In the genomic region with DNA sequence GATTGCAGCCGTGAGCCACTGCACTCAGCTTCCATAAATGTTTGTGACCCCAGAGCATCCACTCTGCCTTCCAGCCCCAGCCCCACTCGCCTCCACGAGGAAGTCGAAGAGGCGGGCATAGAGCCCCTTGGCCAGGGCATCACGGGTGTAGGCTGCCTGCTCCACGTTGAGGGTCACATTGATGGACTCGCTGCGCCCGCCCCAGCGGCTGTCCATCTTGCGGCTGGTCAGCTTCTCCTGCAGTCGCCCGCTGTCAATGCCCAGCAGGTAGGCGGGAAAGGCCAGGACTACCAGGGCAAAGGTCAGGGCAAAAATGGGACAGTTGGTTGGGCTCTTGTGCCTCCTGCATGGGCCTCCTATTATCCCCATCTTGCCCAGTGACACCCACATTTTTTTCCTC, we compare ENCODE assay signal across 35 cellular contexts. TPM values are rescaled to one million over a fixed set of nuclear protein-coding genes. Genes with fewer than 3 reads are reported as not detected.
"Had no signal": no experiment of that assay in that cellular context is flagged by ENCODE, and none has a peak within 500 bp of the region (broad histone marks: within the 10 kb centered on the region; RNA-seq: fewer than 3 reads in every experiment).

No MANE protein-coding gene starts in this region.

- H3K27me3 ChIP-seq: brain microvascular endothelial cell, dorsolateral prefrontal cortex had no signal

- H3K4me1 Mint-ChIP-seq: activated B cell treated with CpG ODN at 0.5 μM for 24 hours; activated T-helper 17 cell treated with anti-CD3 and anti-CD28 coated beads, Interleukin-2, amount 50 U/mL, for 72 hours had no signal

- H3K4me3 ChIP-seq: coronary artery, dorsolateral prefrontal cortex had no signal

- H3K27ac ChIP-seq: brain microvascular endothelial cell, coronary artery, dorsolateral prefrontal cortex, WERI-Rb-1 had no signal

- ATAC-seq: activated CD4-positive, CD25-positive, alpha-beta regulatory T cell treated with anti-CD3 and anti-CD28 coated beads, Interleukin-2, amount 50 U/mL, for 24 hours; activated CD8-positive, alpha-beta memory T cell treated with anti-CD3 and anti-CD28 coated beads, Interleukin-2, amount 10 ng/mL, durations not matched to agents 7 days and 5 days; activated CD8-positive, alpha-beta T cell treated with anti-CD3 and anti-CD28 coated beads, Interleukin-2, amount 10 ng/mL, durations not matched to agents 7 days and 5 days; activated T-helper 17 cell treated with anti-CD3 and anti-CD28 coated beads, Interleukin-2, amount 50 U/mL, for 72 hours; esophagus mucosa; T-cell had no signal

- DNase-seq: activated B cell treated with CpG ODN at 0.5 μM for 24 hours; activated CD4-positive, alpha-beta T cell treated with anti-CD3 and anti-CD28 coated beads, Interleukin-2, amount 10 ng/mL, durations not matched to agents 24 days and 14 days; activated CD4-positive, alpha-beta T cell treated with anti-CD3 and anti-CD28 coated beads, Interleukin-2, amount 50 U/mL, for 4 hours; activated CD8-positive, alpha-beta memory T cell treated with anti-CD3 and anti-CD28 coated beads, Interleukin-2, amount 10 ng/mL, durations not matched to agents 7 days and 5 days; activated CD8-positive, alpha-beta memory T cell treated with anti-CD3 and anti-CD28 coated beads, Interleukin-2, amount 50 U/mL, for 4 hours; activated CD8-positive, alpha-beta T cell treated with anti-CD3 and anti-CD28 coated beads, Interleukin-2, amount 10 ng/mL, durations not matched to agents 7 days and 5 days; activated effector memory CD4-positive, alpha-beta T cell treated with Interleukin-2 at 50 U/mL for 16 hours; activated gamma-delta T cell treated with Interleukin-2 at 50 U/mL for 16 hours; activated naive CD4-positive, alpha-beta T cell treated with anti-CD3 and anti-CD28 coated beads, Interleukin-2, amount 50 U/mL, for 16 hours; activated naive CD4-positive, alpha-beta T cell treated with Interleukin-2 at 50 U/mL for 16 hours; activated T-cell treated with anti-CD3 and anti-CD28 coated beads, Interleukin-2, amount 50 U/mL, for 1 hour; amniotic stem cell; anterior cingulate cortex; brain microvascular endothelial cell; dorsolateral prefrontal cortex; effector memory CD4-positive, alpha-beta T cell; endodermal cell; foreskin fibroblast; head of caudate nucleus; SW 1271; T-cell; T1000; WERI-Rb-1 had no signal

- H3K27me3 Mint-ChIP-seq: activated B cell treated with CpG ODN at 0.5 μM for 24 hours; activated CD4-positive, alpha-beta T cell treated with anti-CD3 and anti-CD28 coated beads, Interleukin-2, amount 10 ng/mL, durations not matched to agents 24 days and 14 days; activated CD8-positive, alpha-beta memory T cell treated with anti-CD3 and anti-CD28 coated beads, Interleukin-2, amount 10 ng/mL, durations not matched to agents 7 days and 5 days; activated naive CD8-positive, alpha-beta T cell; activated T-helper 17 cell treated with anti-CD3 and anti-CD28 coated beads, Interleukin-2, amount 50 U/mL, for 72 hours; central memory CD8-positive, alpha-beta T cell; dendritic cell treated with granulocyte-macrophage colony-stimulating factor and Interleukin-4, amounts not matched to agents 40 ng/mL and 50 ng/mL, for 4 days; T-cell had no signal

- H3K36me3 ChIP-seq: brain microvascular endothelial cell, WERI-Rb-1 had no signal

- H3K27ac Mint-ChIP-seq: activated B cell treated with CpG ODN at 0.5 μM for 24 hours; activated CD4-positive, alpha-beta T cell treated with anti-CD3 and anti-CD28 coated beads, Interleukin-2, amount 10 ng/mL, durations not matched to agents 24 days and 14 days; activated CD8-positive, alpha-beta memory T cell treated with anti-CD3 and anti-CD28 coated beads, Interleukin-2, amount 10 ng/mL, durations not matched to agents 7 days and 5 days; activated CD8-positive, alpha-beta T cell treated with anti-CD3 and anti-CD28 coated beads, Interleukin-2, amount 10 ng/mL, durations not matched to agents 7 days and 5 days; activated naive CD8-positive, alpha-beta T cell; activated T-helper 17 cell treated with anti-CD3 and anti-CD28 coated beads, Interleukin-2, amount 50 U/mL, for 72 hours; dendritic cell treated with granulocyte-macrophage colony-stimulating factor and Interleukin-4, amounts not matched to agents 40 ng/mL and 50 ng/mL, for 4 days; endodermal cell; T-cell; T-helper 1 cell treated with Interleukin-12 subunit alpha and Interleukin-12 subunit beta and Interleukin-4 antibody, amounts not matched to agents 30 μg/mL and 1 μg/mL, for 36 hours; T-helper 2 cell treated with Interferon-gamma antibody and Interleukin-4, amounts not matched to agents 5 μg/mL and 100 μg/mL, for 36 hours had no signal

- H3K4me3 Mint-ChIP-seq: activated B cell treated with CpG ODN at 0.5 μM for 24 hours; activated CD4-positive, alpha-beta T cell treated with anti-CD3 and anti-CD28 coated beads, Interleukin-2, amount 10 ng/mL, durations not matched to agents 24 days and 14 days; activated CD8-positive, alpha-beta memory T cell treated with anti-CD3 and anti-CD28 coated beads, Interleukin-2, amount 10 ng/mL, durations not matched to agents 7 days and 5 days; activated CD8-positive, alpha-beta T cell treated with anti-CD3 and anti-CD28 coated beads, Interleukin-2, amount 10 ng/mL, durations not matched to agents 7 days and 5 days; activated naive CD8-positive, alpha-beta T cell; activated T-helper 17 cell treated with anti-CD3 and anti-CD28 coated beads, Interleukin-2, amount 50 U/mL, for 72 hours; central memory CD8-positive, alpha-beta T cell; dendritic cell treated with granulocyte-macrophage colony-stimulating factor and Interleukin-4, amounts not matched to agents 40 ng/mL and 50 ng/mL, for 4 days; endodermal cell; T-cell; T-helper 1 cell treated with Interleukin-12 subunit alpha and Interleukin-12 subunit beta and Interleukin-4 antibody, amounts not matched to agents 30 μg/mL and 1 μg/mL, for 36 hours; T-helper 2 cell treated with Interferon-gamma antibody and Interleukin-4, amounts not matched to agents 5 μg/mL and 100 μg/mL, for 36 hours had no signal

- H3K9me3 Mint-ChIP-seq: activated B cell treated with CpG ODN at 0.5 μM for 24 hours; activated CD4-positive, alpha-beta T cell treated with anti-CD3 and anti-CD28 coated beads, Interleukin-2, amount 10 ng/mL, durations not matched to agents 24 days and 14 days; activated T-helper 17 cell treated with anti-CD3 and anti-CD28 coated beads, Interleukin-2, amount 50 U/mL, for 72 hours; central memory CD8-positive, alpha-beta T cell; dendritic cell treated with granulocyte-macrophage colony-stimulating factor and Interleukin-4, amounts not matched to agents 40 ng/mL and 50 ng/mL, for 4 days; T-cell; T-helper 1 cell treated with Interleukin-12 subunit alpha and Interleukin-12 subunit beta and Interleukin-4 antibody, amounts not matched to agents 30 μg/mL and 1 μg/mL, for 36 hours; T-helper 2 cell treated with Interferon-gamma antibody and Interleukin-4, amounts not matched to agents 5 μg/mL and 100 μg/mL, for 36 hours had no signal

RNA-seq across cellular contexts. Expression of a gene that starts 27.2 kb away (rescaled TPM):
- total RNA-seq: bronchial epithelial cell had no signal

RNA-seq across cellular contexts. Expression of a gene that starts 47.6 kb away (rescaled TPM):
- total RNA-seq: bronchial epithelial cell, epithelial cell of proximal tubule, frontal cortex had no signal
